17 cellular contexts compared by ENCODE assay signal in genomic region chr10:18399158-18399557, GRCh38.
DNase-seq lines count a peak whose midpoint lies in the region; ATAC-seq lines count a peak whose summit lies in the region.
"Had no signal": no experiment of that assay in that cellular context is flagged by ENCODE, and none has a peak within 500 bp of the region (broad histone marks: within the 10 kb centered on the region; RNA-seq: fewer than 3 reads in every experiment).

No MANE protein-coding gene starts in this region.

- H3K27me3 Mint-ChIP-seq in activated CD4-positive, alpha-beta T cell treated with anti-CD3 and anti-CD28 coated beads, Interleukin-2, amount 10 ng/mL, durations not matched to agents 7 days and 5 days, result peaks cover 20% of the 10 kb centered on the region
- H3K27me3 Mint-ChIP-seq: memory B cell had no signal

- no peak overlapping the region for H2BK120ac ChIP-seq in trophoblast cell (ENCODE audit: insufficient read depth, low read length, poor library complexity)

- peaks cover 7% of the 10 kb centered on the region for H3K4me1 Mint-ChIP-seq in activated CD4-positive, alpha-beta T cell treated with anti-CD3 and anti-CD28 coated beads, Interleukin-2, amount 10 ng/mL, durations not matched to agents 7 days and 5 days

- WGBS in trophoblast cell (ENCODE audit: extremely low coverage, insufficient coverage, insufficient read length), result no CpG with 5 or more reads among the region's 3 CpGs

- no peaks in the 10 kb centered on the region for H3K79me1 ChIP-seq in trophoblast cell (ENCODE audit: low read length)

- no peaks in the 10 kb centered on the region for H3K9me3 Mint-ChIP-seq in activated CD4-positive, alpha-beta T cell treated with anti-CD3 and anti-CD28 coated beads, Interleukin-2, amount 10 ng/mL, durations not matched to agents 7 days and 5 days
- H3K9me3 Mint-ChIP-seq: activated CD8-positive, alpha-beta T cell treated with anti-CD3 and anti-CD28 coated beads for 36 hours; brain; effector memory CD8-positive, alpha-beta T cell; memory B cell; stimulated activated naive CD8-positive, alpha-beta T cell treated with anti-CD3 and anti-CD28 coated beads, Interleukin-15, Interleukin-2, amounts not matched to agents 100 ng/mL and 50 ng/mL, for 24 hours had no signal

- no peak overlapping the region for H3K9ac ChIP-seq in trophoblast cell (ENCODE audit: low read length)

- no peaks in the 10 kb centered on the region for H3K36me3 Mint-ChIP-seq in activated CD4-positive, alpha-beta T cell treated with anti-CD3 and anti-CD28 coated beads, Interleukin-2, amount 10 ng/mL, durations not matched to agents 7 days and 5 days (ENCODE audit: low read depth)
- H3K36me3 Mint-ChIP-seq: brain, memory B cell had no signal

- H3K4me1 ChIP-seq in trophoblast cell (ENCODE audit: control insufficient read depth in 1 of 2, insufficient read depth in 2 of 2, low read length in 2 of 2), result peaks cover 0 to 5% of the 10 kb centered on the region in 2 experiments

- POLR2A ChIA-PET in activated CD4-positive, alpha-beta T cell treated with anti-CD3 and anti-CD28 coated beads, Interleukin-2, amount 10 ng/mL, durations not matched to agents 7 days and 5 days (lab: Charles Lee), result no interaction called here

- H3K23ac ChIP-seq in trophoblast cell (ENCODE audit: low read length), result no peak overlapping the region

- H3K4me3 ChIP-seq in trophoblast cell (ENCODE audit: low read depth, low read length), result no peak overlapping the region

- H2BK12ac ChIP-seq in trophoblast cell (ENCODE audit: low read length), result no peak overlapping the region

- H4K12ac ChIP-seq in trophoblast cell (ENCODE audit: low read depth, low read length), result no peak overlapping the region

- no peak overlapping the region for H3K4me2 ChIP-seq in trophoblast cell (ENCODE audit: low read length)

- no peak overlapping the region for H4K8ac ChIP-seq in trophoblast cell (ENCODE audit: low read depth, low read length)

- no peak overlapping the region for H3K14ac ChIP-seq in trophoblast cell (ENCODE audit: low read length)

- H3K18ac ChIP-seq in trophoblast cell (ENCODE audit: low read length), result no peak overlapping the region

- no peaks in the 10 kb centered on the region for H3K27me3 ChIP-seq in trophoblast cell (ENCODE audit: insufficient read depth, low read length)

- H3K27ac Mint-ChIP-seq in activated CD4-positive, alpha-beta T cell treated with anti-CD3 and anti-CD28 coated beads, Interleukin-2, amount 10 ng/mL, durations not matched to agents 7 days and 5 days, result no peak overlapping the region
- H3K27ac Mint-ChIP-seq: activated CD8-positive, alpha-beta T cell treated with anti-CD3 and anti-CD28 coated beads for 36 hours; brain; effector memory CD8-positive, alpha-beta T cell; memory B cell; stimulated activated naive CD8-positive, alpha-beta T cell treated with anti-CD3 and anti-CD28 coated beads, Interleukin-15, Interleukin-2, amounts not matched to agents 100 ng/mL and 50 ng/mL, for 24 hours had no signal

- no peaks in the 10 kb centered on the region for H3K9me3 ChIP-seq in trophoblast cell (ENCODE audit: insufficient read depth, low read depth, low read length)

- H4K91ac ChIP-seq in trophoblast cell (ENCODE audit: low read depth, low read length), result no peak overlapping the region

- ATAC-seq in GM18867 (IDR thresholded peaks at IDR 0.05; ENCODE audit: unreplicated experiment), result peak; percentile 52
- ATAC-seq in GM21528 (IDR thresholded peaks at IDR 0.05; ENCODE audit: low FRiP score, unreplicated experiment), result peak; percentile 50
- ATAC-seq in HG02981 (IDR thresholded peaks at IDR 0.05; ENCODE audit: unreplicated experiment), result peak; percentile 65
- peak; percentile 76 for ATAC-seq in HG03571 (IDR thresholded peaks at IDR 0.05; ENCODE audit: unreplicated experiment)
- ATAC-seq in left cardiac atrium, result no peak
- ATAC-seq: activated CD8-positive, alpha-beta T cell treated with anti-CD3 and anti-CD28 coated beads for 36 hours; effector memory CD8-positive, alpha-beta T cell; sciatic nerve had no signal

- no peak overlapping the region for H2BK5ac ChIP-seq in trophoblast cell (ENCODE audit: low read depth, low read length, poor library complexity)

- no peak for DNase-seq in activated CD4-positive, alpha-beta T cell treated with anti-CD3 and anti-CD28 coated beads, Interleukin-2, amount 10 ng/mL, durations not matched to agents 7 days and 5 days
- no peak for DNase-seq in trophoblast cell
- no peak for DNase-seq in left cardiac atrium
- no peak for DNase-seq in SHP77 treated with DMSO at 0.1 percent for 48 hours (lab: John Stamatoyannopoulos, UW)
- DNase-seq: activated CD8-positive, alpha-beta T cell treated with anti-CD3 and anti-CD28 coated beads for 36 hours; activated gamma-delta T cell; AML-193; effector memory CD8-positive, alpha-beta T cell; foreskin melanocyte had no signal

- no peak overlapping the region for H2AFZ ChIP-seq in trophoblast cell (ENCODE audit: insufficient read depth, low read length, poor library complexity)

- intact Hi-C loops in left cardiac atrium (cut with DNase I), result no loop called here

- no peak overlapping the region for H3K27ac ChIP-seq in trophoblast cell (ENCODE audit: low read depth, low read length)

- H2AK5ac ChIP-seq in trophoblast cell (ENCODE audit: low read length), result no peak overlapping the region

- CTCF ChIA-PET in activated CD4-positive, alpha-beta T cell treated with anti-CD3 and anti-CD28 coated beads, Interleukin-2, amount 10 ng/mL, durations not matched to agents 7 days and 5 days (lab: Charles Lee), result no interaction called here

- H3K4me3 Mint-ChIP-seq in activated CD4-positive, alpha-beta T cell treated with anti-CD3 and anti-CD28 coated beads, Interleukin-2, amount 10 ng/mL, durations not matched to agents 7 days and 5 days, result no peak overlapping the region
- H3K4me3 Mint-ChIP-seq: activated CD8-positive, alpha-beta T cell treated with anti-CD3 and anti-CD28 coated beads for 36 hours; effector memory CD8-positive, alpha-beta T cell; memory B cell; stimulated activated naive CD8-positive, alpha-beta T cell treated with anti-CD3 and anti-CD28 coated beads, Interleukin-15, Interleukin-2, amounts not matched to agents 100 ng/mL and 50 ng/mL, for 24 hours had no signal

- no peaks in the 10 kb centered on the region for H3K36me3 ChIP-seq in trophoblast cell (ENCODE audit: control insufficient read depth in 1 of 2, insufficient read depth in 2 of 2, low read length in 2 of 2)

- no peak overlapping the region for H3K4ac ChIP-seq in trophoblast cell (ENCODE audit: low read depth, low read length)

- no peaks in the 10 kb centered on the region for H3K79me2 ChIP-seq in trophoblast cell (ENCODE audit: control insufficient read depth, insufficient read depth, low read length, poor library complexity)

Comparison
In these comparisons a context has a peak if more than half of its experiments do, and no peak if none do; other contexts are left out.
1. ATAC-seq: peak in GM18867 (single experiment), GM21528 (single experiment), HG02981 (single experiment) and HG03571 (single experiment); none in left cardiac atrium (0 of 2).